12 cellular contexts compared by ENCODE assay signal in the genomic region with DNA sequence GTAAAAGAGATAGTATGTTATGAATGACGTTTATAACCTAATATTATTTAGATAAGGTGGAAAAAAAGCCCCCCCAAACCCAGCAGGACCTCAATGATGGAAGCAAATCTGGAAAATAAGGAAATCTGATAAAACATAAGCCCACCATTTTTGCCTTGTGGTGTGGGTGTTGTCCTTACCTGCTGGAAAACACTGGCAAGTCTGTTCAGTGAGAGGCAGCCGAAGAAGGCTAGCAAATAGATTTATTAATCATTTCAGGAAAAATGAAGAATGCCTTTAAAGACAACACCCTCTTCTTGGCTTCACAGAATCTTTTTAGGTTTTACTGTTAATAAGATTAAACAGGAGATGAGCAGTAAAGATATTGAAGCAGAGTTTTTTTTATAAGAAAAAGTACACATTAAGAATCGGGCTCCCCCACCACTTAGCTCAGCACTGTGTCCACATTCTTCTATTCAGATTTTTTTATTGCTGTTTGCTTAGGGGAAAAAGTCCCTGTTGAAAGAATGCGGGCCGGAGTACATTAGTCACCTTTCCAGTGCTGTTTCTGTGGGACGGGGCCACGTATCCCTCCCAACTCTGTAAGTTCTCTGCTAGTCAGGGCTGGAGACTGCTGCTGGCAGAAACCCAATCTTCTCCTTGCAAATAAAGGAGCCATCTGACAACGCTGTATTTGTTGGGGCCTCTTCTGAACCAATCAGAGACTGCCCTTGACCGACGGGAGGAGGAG.
A peak's percentile ranks its signal among the peaks of the same experiment; 100 is the strongest.
DNase-seq lines count a peak whose midpoint lies in the region; ATAC-seq, FAIRE-seq and TF ChIP-seq lines count a peak whose summit lies in the region.
"Had no signal": no experiment of that assay in that cellular context is flagged by ENCODE, and none has a peak within 500 bp of the region (broad histone marks: within the 10 kb centered on the region; RNA-seq: fewer than 3 reads in every experiment).

No MANE protein-coding gene starts in this region.

- 53% methylated on average over 10 of the region's 10 CpGs for WGBS in right cardiac atrium
- WGBS in HepG2 (ENCODE audit: low lambda C conversion rate) = under 1% methylated on average over 10 of the region's 10 CpGs

- DNase-seq in right cardiac atrium (peak in 2 of 3 donors; percentile 45 to 58), cardiac septum (ENCODE audit: low spot score) (no peak), adipocyte (ENCODE audit: low read depth) (peak; percentile 34), HepG2 (ENCODE audit: low spot score) (peak; percentile 66), GM19240 (ENCODE audit: insufficient read length, low spot score) (no peak)
- DNase-seq in activated CD8-positive, alpha-beta memory T cell treated with anti-CD3 and anti-CD28 coated beads for 24 hours = no peak
- DNase-seq: activated T-cell treated with anti-CD3 and anti-CD28 coated beads, Interleukin-2, amount 50 U/mL, for 4 hours; NCI-H2029 treated with DMSO at 0.1 percent for 48 hours; stimulated activated CD4-positive, alpha-beta T cell treated with anti-CD3 and anti-CD28 coated beads, Interleukin-15, amount 100 ng/mL, for 24 hours had no signal

- TF ChIP-seq EP300 in HepG2 (IDR thresholded peaks at IDR 0.05; ENCODE audit: low read depth in 2 of 2, low read length in 2 of 2) (no peak), HepG2 (CRISPR knock-in tag; IDR thresholded peaks at IDR 0.05; ENCODE audit: borderline replicate concordance) (no peak)

- H3K4me2 ChIP-seq in HepG2 (ENCODE audit: low read depth, low read length) = no peak overlapping the region
- H3K4me2 ChIP-seq: BLaER1 had no signal

- TF ChIP-seq POLR2A in HepG2 (IDR thresholded peaks at IDR 0.05; ENCODE audit: insufficient read depth in 1 of 2, low read depth in 2 of 2, low read length in 2 of 2) = no peak

- no peaks in the 10 kb centered on the region for H4K20me1 ChIP-seq in HepG2 (ENCODE audit: insufficient read depth, low read length)
- H4K20me1 ChIP-seq: BLaER1 had no signal

- H3K27ac ChIP-seq in right cardiac atrium (ENCODE audit: low read length) (no peak overlapping the region), HepG2 (ENCODE audit: extremely low read length, insufficient read depth, low read length) (no peak overlapping the region)
- H3K27ac ChIP-seq: BLaER1 had no signal

- H3K9me3 ChIP-seq in right cardiac atrium (ENCODE audit: control insufficient read depth, low read length) (no peaks in the 10 kb centered on the region), adipocyte (ENCODE audit: control insufficient read depth, low read length) (no peaks in the 10 kb centered on the region), HepG2 (ENCODE audit: low read length) (no peaks in the 10 kb centered on the region)
- H3K9me3 ChIP-seq: BLaER1 had no signal

- CTCF ChIA-PET in HepG2 (lab: Yijun Ruan, JAX; ENCODE audit: low intra/inter-chr PET ratio, low total read pairs) = no interaction called here

- H3K4me1 ChIP-seq in right cardiac atrium (ENCODE audit: control insufficient read depth, insufficient read depth, low read length) = no peaks in the 10 kb centered on the region
- H3K4me1 ChIP-seq in adipocyte (ENCODE audit: control insufficient read depth, insufficient read depth, low read length) = peaks cover 17% of the 10 kb centered on the region
- peaks cover 15% of the 10 kb centered on the region for H3K4me1 ChIP-seq in HepG2 (ENCODE audit: insufficient read depth, low read length)
- H3K4me1 ChIP-seq: BLaER1 had no signal

- in situ Hi-C loops in HepG2 (cut with HindIII; ENCODE audit: extremely low pct_ligation_motif_present, low pct_unique_long_range_greater_than_20kb) = no loop called here

- H3K9ac ChIP-seq in adipocyte (ENCODE audit: low read length) (peak overlapping the region; percentile 74), HepG2 (ENCODE audit: insufficient read depth, low read depth, low read length) (no peak overlapping the region)
- H3K9ac ChIP-seq: BLaER1 had no signal

- H3K36me3 ChIP-seq in adipocyte (ENCODE audit: control insufficient read depth, insufficient read depth, low read length, severe bottlenecking) (no peaks in the 10 kb centered on the region), HepG2 (replicated peaks in 1 of 2; ENCODE audit: control insufficient read depth in 1 of 2, insufficient read depth in 2 of 2, low read length in 2 of 2) (no peaks in the 10 kb centered on the region)
- H3K36me3 ChIP-seq: BLaER1 had no signal

- no peak overlapping the region for H2AFZ ChIP-seq in HepG2 (ENCODE audit: low read length)

- intact Hi-C loops in right cardiac atrium (cut with DNase I) = no loop called here
- intact Hi-C loops in cardiac septum (cut with DNase I) = no loop called here
- intact Hi-C loops in HepG2 (cut with micrococcal nuclease; ENCODE audit: unreplicated experiment) = no loop called here

- no peaks in the 10 kb centered on the region for H3K79me2 ChIP-seq in HepG2 (ENCODE audit: insufficient read depth, low read length)

- H3K4me3 ChIP-seq in right cardiac atrium (ENCODE audit: low read length) (no peak overlapping the region), adipocyte (ENCODE audit: low read length) (peak overlapping the region; percentile 59), HepG2 (replicated peaks in 1 of 3; ENCODE audit: insufficient read depth in 1 of 3, low read depth in 2 of 3, low read length in 3 of 3) (no peak overlapping the region)
- H3K4me3 ChIP-seq: BLaER1 had no signal

- no peak for TF ChIP-seq CTCF in HepG2 (CRISPR knock-in tag; IDR thresholded peaks at IDR 0.05)

- no TSS peak for BruUV-seq in HepG2 (replicated peaks; lab: Mats Ljungman, UMichigan)

- no peak for TF ChIP-seq RAD21 in HepG2 (CRISPR knock-in tag; IDR thresholded peaks at IDR 0.05)

- POLR2A ChIA-PET in HepG2 (lab: Yijun Ruan, JAX) = no interaction called here

- H3K27me3 ChIP-seq in right cardiac atrium (ENCODE audit: control insufficient read depth, insufficient read depth) (no peaks in the 10 kb centered on the region), adipocyte (replicated peaks; ENCODE audit: control insufficient read depth, insufficient read depth, low read length) (no peaks in the 10 kb centered on the region), HepG2 (ENCODE audit: control insufficient read depth in 1 of 2, insufficient read depth in 2 of 2, low read length in 2 of 2) (peaks cover 0 to 19% of the 10 kb centered on the region in 2 experiments; a peak in 3 of 5 replicates)
- H3K27me3 ChIP-seq: BLaER1 had no signal

- ATAC-seq in right cardiac atrium (peak; percentile 58 to 64), HepG2 (peak; percentile 79), GM19397 (IDR thresholded peaks at IDR 0.05; ENCODE audit: unreplicated experiment) (no peak), GM18873 (IDR thresholded peaks at IDR 0.05; ENCODE audit: low FRiP score, unreplicated experiment) (no peak)
- ATAC-seq: activated T-cell treated with anti-CD3 and anti-CD28 coated beads, Interleukin-2, amount 50 U/mL, for 4 hours had no signal

- no peak for FAIRE-seq in HepG2 (lab: Jason Lieb, UNC)

TF ChIP-seq in HepG2, 621 proteins besides CTCF, POLR2A, EP300 and RAD21:
- TF ChIP-seq ZNF282 (IDR thresholded peaks at IDR 0.05; ENCODE audit: partially characterized antibody) (no peak), KDM3A (CRISPR knock-in tag; IDR thresholded peaks at IDR 0.05; ENCODE audit: low read depth) (no peak), GZF1 (CRISPR knock-in tag; IDR thresholded peaks at IDR 0.05) (no peak), RNF2 (conservative IDR thresholded peaks at IDR 0.05; ENCODE audit: low read depth) (no peak), MLLT10 (CRISPR knock-in tag; IDR thresholded peaks at IDR 0.05) (no peak), ZBTB8A (CRISPR knock-in tag; IDR thresholded peaks at IDR 0.05; ENCODE audit: borderline replicate concordance, low read depth) (no peak), RFX1 (IDR thresholded peaks at IDR 0.05) (no peak), ZNF260 (CRISPR knock-in tag; IDR thresholded peaks at IDR 0.05; ENCODE audit: borderline replicate concordance, low read depth) (no peak), HNF4G (IDR thresholded peaks at IDR 0.05; ENCODE audit: borderline replicate concordance, low read depth, low read length) (no peak), HNF4G (CRISPR knock-in tag; IDR thresholded peaks at IDR 0.05; ENCODE audit: borderline replicate concordance, low read depth) (no peak)
- TF ChIP-seq, protein P1, sequence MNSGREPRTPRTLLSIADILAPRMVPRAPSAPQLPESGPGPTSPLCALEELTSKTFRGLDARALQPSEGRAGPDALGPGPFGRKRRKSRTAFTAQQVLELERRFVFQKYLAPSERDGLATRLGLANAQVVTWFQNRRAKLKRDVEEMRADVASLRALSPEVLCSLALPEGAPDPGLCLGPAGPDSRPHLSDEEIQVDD (CRISPR knock-in tag; IDR thresholded peaks at IDR 0.05; ENCODE audit: borderline replicate concordance) = no peak
TF ChIP-seq in HepG2: peak in this region for 0.

Comparison
In these comparisons a context has a peak if more than half of its experiments do, and no peak if none do; other contexts are left out.
1. DNase-seq: peak in right cardiac atrium (2 of 3), adipocyte (single experiment) and HepG2 (single experiment); none in cardiac septum (single experiment), GM19240 (single experiment) and activated CD8-positive, alpha-beta memory T cell treated with anti-CD3 and anti-CD28 coated beads for 24 hours (single experiment).
2. ATAC-seq: peak in right cardiac atrium (2 of 2) and HepG2 (single experiment); none in GM19397 (single experiment) and GM18873 (single experiment).